ENCODE assay signal across 1 cellular context in genomic region chr11:116215471-116216113, GRCh38.
TF ChIP-seq lines count a peak whose summit lies in the region.

No MANE protein-coding gene starts in this region.

TF ChIP-seq in GM12878, 131 proteins besides CTCF, POLR2A, EP300 and RAD21 (continued from another document):
- TF ChIP-seq, protein P1, sequence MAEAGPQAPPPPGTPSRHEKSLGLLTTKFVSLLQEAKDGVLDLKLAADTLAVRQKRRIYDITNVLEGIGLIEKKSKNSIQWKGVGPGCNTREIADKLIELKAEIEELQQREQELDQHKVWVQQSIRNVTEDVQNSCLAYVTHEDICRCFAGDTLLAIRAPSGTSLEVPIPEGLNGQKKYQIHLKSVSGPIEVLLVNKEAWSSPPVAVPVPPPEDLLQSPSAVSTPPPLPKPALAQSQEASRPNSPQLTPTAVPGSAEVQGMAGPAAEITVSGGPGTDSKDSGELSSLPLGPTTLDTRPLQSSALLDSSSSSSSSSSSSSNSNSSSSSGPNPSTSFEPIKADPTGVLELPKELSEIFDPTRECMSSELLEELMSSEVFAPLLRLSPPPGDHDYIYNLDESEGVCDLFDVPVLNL (IDR thresholded peaks at IDR 0.05; ENCODE audit: low read depth, low read length) = no peak
- TF ChIP-seq, protein P2, sequence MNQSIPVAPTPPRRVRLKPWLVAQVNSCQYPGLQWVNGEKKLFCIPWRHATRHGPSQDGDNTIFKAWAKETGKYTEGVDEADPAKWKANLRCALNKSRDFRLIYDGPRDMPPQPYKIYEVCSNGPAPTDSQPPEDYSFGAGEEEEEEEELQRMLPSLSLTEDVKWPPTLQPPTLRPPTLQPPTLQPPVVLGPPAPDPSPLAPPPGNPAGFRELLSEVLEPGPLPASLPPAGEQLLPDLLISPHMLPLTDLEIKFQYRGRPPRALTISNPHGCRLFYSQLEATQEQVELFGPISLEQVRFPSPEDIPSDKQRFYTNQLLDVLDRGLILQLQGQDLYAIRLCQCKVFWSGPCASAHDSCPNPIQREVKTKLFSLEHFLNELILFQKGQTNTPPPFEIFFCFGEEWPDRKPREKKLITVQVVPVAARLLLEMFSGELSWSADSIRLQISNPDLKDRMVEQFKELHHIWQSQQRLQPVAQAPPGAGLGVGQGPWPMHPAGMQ (IDR thresholded peaks at IDR 0.05; ENCODE audit: borderline replicate concordance) = no peak
- no peak for TF ChIP-seq ESRRA (IDR thresholded peaks at IDR 0.05; ENCODE audit: low read length)
- TF ChIP-seq CUX1 (IDR thresholded peaks at IDR 0.05; ENCODE audit: insufficient replicate concordance, low read depth, low read length) = no peak
- no peak for TF ChIP-seq ZBTB11 (CRISPR knock-in tag; IDR thresholded peaks at IDR 0.05)
- no peak for TF ChIP-seq ASH2L (IDR thresholded peaks at IDR 0.05; ENCODE audit: borderline replicate concordance, low read depth)
- no peak for TF ChIP-seq RELA (IDR thresholded peaks at IDR 0.05; ENCODE audit: borderline replicate concordance, partially characterized antibody)
- TF ChIP-seq PAX8 (IDR thresholded peaks at IDR 0.05) = no peak
- no peak for TF ChIP-seq NFIC (IDR thresholded peaks at IDR 0.05; ENCODE audit: low read depth, low read length)
- TF ChIP-seq CBX3 (IDR thresholded peaks at IDR 0.05; ENCODE audit: borderline replicate concordance, low read depth) = no peak
- no peak for TF ChIP-seq MYC (IDR thresholded peaks at IDR 0.05; ENCODE audit: insufficient read depth, insufficient read length, insufficient replicate concordance, low read length, severe bottlenecking)
- no peak for TF ChIP-seq EED (IDR thresholded peaks at IDR 0.05; ENCODE audit: low read depth)
- no peak for TF ChIP-seq SUZ12 (IDR thresholded peaks at IDR 0.05; ENCODE audit: unreplicated experiment)
- no peak for TF ChIP-seq HDAC6 (IDR thresholded peaks at IDR 0.05; ENCODE audit: unreplicated experiment)
- TF ChIP-seq FOXK2 (IDR thresholded peaks at IDR 0.05) = no peak
- TF ChIP-seq TAF1 (IDR thresholded peaks at IDR 0.05; ENCODE audit: borderline replicate concordance, low read depth, low read length) = no peak
- TF ChIP-seq TCF12 (IDR thresholded peaks at IDR 0.05; ENCODE audit: low read depth, low read length) = no peak
